9 cellular contexts compared by ENCODE assay signal in genomic region chr2:25624635-25625034, GRCh38.
"Had no signal": no experiment of that assay in that cellular context is flagged by ENCODE, and none has a peak within 500 bp of the region (broad histone marks: within the 10 kb centered on the region; RNA-seq: fewer than 3 reads in every experiment).

No MANE protein-coding gene starts in this region.

- H3K9ac ChIP-seq: GM23248 had no signal

- H3K9me3 ChIP-seq: HAP-1 had no signal

- H3K27ac Mint-ChIP-seq: HFFc6, IgD-negative memory B cell had no signal

- H3K9me3 Mint-ChIP-seq: HFFc6, IgD-negative memory B cell had no signal

- H3K4me3 Mint-ChIP-seq: HFFc6, IgD-negative memory B cell had no signal

- H3K4me3 ChIP-seq: GM23248, HAP-1 had no signal

- DNase-seq: GM23248, GOT3, H7, HFFc6 had no signal

- H2AFZ ChIP-seq: GM23248 had no signal

- H3K27ac ChIP-seq: GM23248, HL-60 had no signal

- ATAC-seq: HCT116, HepG2 had no signal

- H3K4me1 ChIP-seq: HAP-1 had no signal

- H3K27me3 Mint-ChIP-seq: IgD-negative memory B cell had no signal
